Comparison of ENCODE assay signal across 21 cellular contexts in genomic region chr15:56616551-56616950, GRCh38.
DNase-seq lines count a peak whose midpoint lies in the region; TF ChIP-seq lines count a peak whose summit lies in the region.
"Had no signal": no experiment of that assay in that cellular context is flagged by ENCODE, and none has a peak within 500 bp of the region (broad histone marks: within the 10 kb centered on the region; RNA-seq: fewer than 3 reads in every experiment).

No MANE protein-coding gene starts in this region.

- H3K27me3 Mint-ChIP-seq in MCF 10A (ENCODE audit: insufficient read depth, unreplicated experiment), result no peaks in the 10 kb centered on the region

- H3K23ac ChIP-seq in trophoblast cell (ENCODE audit: low read length), result no peak overlapping the region

- intact Hi-C loops in MCF 10A (cut with micrococcal nuclease), result loop anchor here (10.0 kb wide), 1 partner anchor 268 kb away; no protein-coding TSS in a partner anchor

- BruUV-seq in MCF 10A (replicated peaks; lab: Mats Ljungman, UMichigan), result no TSS peak

- DNase-seq in COLO668 (lab: John Stamatoyannopoulos, UW; ENCODE audit: unreplicated experiment) (peak; percentile 46), NCI-H748 treated with DMSO at 0.1 percent for 48 hours (lab: John Stamatoyannopoulos, UW) (peak; percentile 65), hepatocyte (ENCODE audit: low spot score) (peak; percentile 5), trophoblast cell (no peak), MCF 10A (ENCODE audit: unreplicated experiment) (no peak), NCI-H1436 (lab: John Stamatoyannopoulos, UW) (no peak), HuH-7 (ENCODE audit: low spot score) (no peak)
- DNase-seq: DMS 273 treated with DMSO at 0.1 percent for 48 hours, H9, KG1, NCI-H1092 treated with DMSO at 0.1 percent for 48 hours, NCI-H2029, NCI-H2227 treated with DMSO at 0.1 percent for 48 hours, NCI-H526 treated with DMSO at 0.1 percent for 48 hours, OCI-M1, Peyer's patch, SHP77 treated with DMSO at 0.1 percent for 48 hours, T-helper 1 cell had no signal

- no peak overlapping the region for H2BK120ac ChIP-seq in trophoblast cell (ENCODE audit: insufficient read depth, low read length, poor library complexity)

- no peaks in the 10 kb centered on the region for H4K20me1 ChIP-seq in hepatocyte (ENCODE audit: insufficient read depth, poor library complexity, severe bottlenecking)

- H3K36me3 ChIP-seq in KOPT-K1 (ENCODE audit: insufficient read depth, low read length), result no peaks in the 10 kb centered on the region
- H3K36me3 ChIP-seq in hepatocyte (replicated peaks; ENCODE audit: insufficient read depth, low read depth), result no peaks in the 10 kb centered on the region
- H3K36me3 ChIP-seq in trophoblast cell (ENCODE audit: control insufficient read depth in 1 of 2, insufficient read depth in 2 of 2, low read length in 2 of 2), result no peaks in the 10 kb centered on the region
- H3K36me3 ChIP-seq: Peyer's patch had no signal

- no peak overlapping the region for H3K9ac ChIP-seq in trophoblast cell (ENCODE audit: low read length)

- H3K4me1 ChIP-seq in hepatocyte (ENCODE audit: insufficient read depth) (no peaks in the 10 kb centered on the region), trophoblast cell (ENCODE audit: control insufficient read depth in 1 of 2, insufficient read depth in 2 of 2, low read length in 2 of 2) (no peaks in the 10 kb centered on the region)
- H3K4me1 ChIP-seq: Peyer's patch had no signal

- H3K4me1 Mint-ChIP-seq in MCF 10A (ENCODE audit: insufficient read depth, unreplicated experiment), result no peaks in the 10 kb centered on the region

- no peak overlapping the region for H3K4me2 ChIP-seq in hepatocyte
- H3K4me2 ChIP-seq in trophoblast cell (ENCODE audit: low read length), result no peak overlapping the region

- peaks cover 7% of the 10 kb centered on the region for H3K9me3 Mint-ChIP-seq in MCF 10A (ENCODE audit: unreplicated experiment)

- no peaks in the 10 kb centered on the region for H3K27me3 ChIP-seq in hepatocyte
- H3K27me3 ChIP-seq in trophoblast cell (ENCODE audit: insufficient read depth, low read length), result no peaks in the 10 kb centered on the region
- H3K27me3 ChIP-seq: Peyer's patch had no signal

- H3K4me3 Mint-ChIP-seq in MCF 10A (ENCODE audit: unreplicated experiment), result no peak overlapping the region
- H3K4me3 Mint-ChIP-seq: B cell; H9; T-helper 2 cell treated with Interferon-gamma antibody and Interleukin-4, amounts not matched to agents 5 μg/mL and 100 μg/mL, for 36 hours had no signal

- H3K79me2 ChIP-seq in hepatocyte (no peaks in the 10 kb centered on the region), trophoblast cell (ENCODE audit: control insufficient read depth, insufficient read depth, low read length, poor library complexity) (no peaks in the 10 kb centered on the region)

- no peak overlapping the region for H2BK12ac ChIP-seq in trophoblast cell (ENCODE audit: low read length)

- H4K12ac ChIP-seq in trophoblast cell (ENCODE audit: low read depth, low read length), result no peak overlapping the region

- H4K91ac ChIP-seq in trophoblast cell (ENCODE audit: low read depth, low read length), result no peak overlapping the region

- CTCF ChIA-PET in MCF 10A (lab: Yijun Ruan, JAX), result interaction anchor here (0.7 kb wide), 1 partner anchor 325 kb away, joined by 4 read pairs; no protein-coding TSS in a partner anchor

- no peak overlapping the region for H2AFZ ChIP-seq in hepatocyte
- H2AFZ ChIP-seq in trophoblast cell (ENCODE audit: insufficient read depth, low read length, poor library complexity), result no peak overlapping the region

- TF ChIP-seq CTCF in hepatocyte (IDR thresholded peaks at IDR 0.05; ENCODE audit: poor library complexity) (no peak), MCF 10A (IDR thresholded peaks at IDR 0.05; ENCODE audit: unreplicated experiment) (no peak)

- H3K9me3 ChIP-seq in KOPT-K1 (ENCODE audit: insufficient read depth, low read length, poor library complexity, severe bottlenecking) (peaks cover 12% of the 10 kb centered on the region), hepatocyte (ENCODE audit: low read depth) (no peaks in the 10 kb centered on the region), trophoblast cell (ENCODE audit: insufficient read depth, low read depth, low read length) (no peaks in the 10 kb centered on the region)
- H3K9me3 ChIP-seq: Peyer's patch had no signal

- H3K36me3 Mint-ChIP-seq in MCF 10A (ENCODE audit: insufficient read depth, unreplicated experiment), result no peaks in the 10 kb centered on the region

- 71% methylated on average over 3 of the region's 3 CpGs for WGBS in hepatocyte (ENCODE audit: low lambda C conversion rate, missing lambda C conversion rate)
- no CpG with 5 or more reads among the region's 3 CpGs for WGBS in trophoblast cell (ENCODE audit: extremely low coverage, insufficient coverage, insufficient read length)

- H3K4me3 ChIP-seq in hepatocyte, result no peak overlapping the region
- H3K4me3 ChIP-seq in trophoblast cell (ENCODE audit: low read depth, low read length), result no peak overlapping the region
- H3K4me3 ChIP-seq: Peyer's patch had no signal

- H3K9me2 ChIP-seq in hepatocyte (replicated peaks; ENCODE audit: insufficient read depth), result no peaks in the 10 kb centered on the region

- POLR2A ChIA-PET in MCF 10A (lab: Yijun Ruan, JAX), result no interaction called here

- no peak overlapping the region for H4K8ac ChIP-seq in trophoblast cell (ENCODE audit: low read depth, low read length)

- H2AK5ac ChIP-seq in trophoblast cell (ENCODE audit: low read length), result no peak overlapping the region

- no peak overlapping the region for H3K4ac ChIP-seq in trophoblast cell (ENCODE audit: low read depth, low read length)

- no peak overlapping the region for H3K27ac Mint-ChIP-seq in MCF 10A (ENCODE audit: low read depth, unreplicated experiment)
- H3K27ac Mint-ChIP-seq: B cell; H9; T-helper 2 cell treated with Interferon-gamma antibody and Interleukin-4, amounts not matched to agents 5 μg/mL and 100 μg/mL, for 36 hours had no signal

- H3K79me1 ChIP-seq in trophoblast cell (ENCODE audit: low read length), result no peaks in the 10 kb centered on the region

- no peak overlapping the region for H2BK5ac ChIP-seq in trophoblast cell (ENCODE audit: low read depth, low read length, poor library complexity)

- no peak overlapping the region for H3K18ac ChIP-seq in trophoblast cell (ENCODE audit: low read length)

- peak overlapping the region; percentile 82 for H3K27ac ChIP-seq in KOPT-K1 (ENCODE audit: low read depth, low read length, poor library complexity, severe bottlenecking)
- no peak overlapping the region for H3K27ac ChIP-seq in hepatocyte
- H3K27ac ChIP-seq in trophoblast cell (ENCODE audit: low read depth, low read length), result no peak overlapping the region
- H3K27ac ChIP-seq: Peyer's patch had no signal

- no peak overlapping the region for H3K14ac ChIP-seq in trophoblast cell (ENCODE audit: low read length)

Comparison
In these comparisons a context has a peak if more than half of its experiments do, and no peak if none do; other contexts are left out.
1. DNase-seq: peak in COLO668 (single experiment), NCI-H748 treated with DMSO at 0.1 percent for 48 hours (single experiment) and hepatocyte (single experiment); none in trophoblast cell (0 of 2), MCF 10A (single experiment), NCI-H1436 (single experiment) and HuH-7 (single experiment).